8 cellular contexts compared by ENCODE assay signal in genomic region chr1:244651956-244652698, GRCh38.
DNase-seq lines count a peak whose midpoint lies in the region; ATAC-seq lines count a peak whose summit lies in the region.

No MANE protein-coding gene starts in this region.

- H3K4me1 Mint-ChIP-seq in T-helper 1 cell treated with Interleukin-12 subunit alpha and Interleukin-12 subunit beta and Interleukin-4 antibody, amounts not matched to agents 30 μg/mL and 1 μg/mL, for 36 hours (ENCODE audit: low read depth) = peaks cover 16% of the 10 kb centered on the region
- peaks cover 11% of the 10 kb centered on the region for H3K4me1 Mint-ChIP-seq in activated naive CD8-positive, alpha-beta T cell (ENCODE audit: low read depth)

- H3K27me3 ChIP-seq in subcutaneous abdominal adipose tissue (ENCODE audit: control insufficient read depth in 5 of 5, insufficient read depth in 4 of 5, low read length in 5 of 5) = no peaks in the 10 kb centered on the region

- no peaks in the 10 kb centered on the region for H3K9me3 ChIP-seq in subcutaneous abdominal adipose tissue (ENCODE audit: control insufficient read depth in 5 of 5, low read length in 5 of 5)

- peak overlapping the region in 4 of 5 donors; percentile 71 to 79 (median 76) for H3K9ac ChIP-seq in subcutaneous abdominal adipose tissue (ENCODE audit: low read length in 5 of 5)

- no peak for ATAC-seq in GM21737 (IDR thresholded peaks at IDR 0.05; ENCODE audit: unreplicated experiment)

- peak overlapping the region; percentile 82 for H3K4me3 Mint-ChIP-seq in T-helper 1 cell treated with Interleukin-12 subunit alpha and Interleukin-12 subunit beta and Interleukin-4 antibody, amounts not matched to agents 30 μg/mL and 1 μg/mL, for 36 hours
- peak overlapping the region; percentile 89 for H3K4me3 Mint-ChIP-seq in activated naive CD8-positive, alpha-beta T cell

- H3K4me3 ChIP-seq in subcutaneous abdominal adipose tissue (ENCODE audit: low read depth in 1 of 5, low read length in 5 of 5) = peak overlapping the region; percentile 78 to 94 (median 83)

- DNase-seq in T-helper 1 cell (no peak), kidney tubule cell (ENCODE audit: low spot score) (peak; percentile 29), SHP77 treated with DMSO at 0.1 percent for 48 hours (lab: John Stamatoyannopoulos, UW) (no peak)
- DNase-seq in effector CD4-positive, alpha-beta T cell = no peak

- peak overlapping the region; percentile 61 for H3K27ac ChIP-seq in subcutaneous abdominal adipose tissue (ENCODE audit: low read depth, low read length)

- no peaks in the 10 kb centered on the region for H3K9me3 Mint-ChIP-seq in T-helper 1 cell treated with Interleukin-12 subunit alpha and Interleukin-12 subunit beta and Interleukin-4 antibody, amounts not matched to agents 30 μg/mL and 1 μg/mL, for 36 hours
- no peaks in the 10 kb centered on the region for H3K9me3 Mint-ChIP-seq in activated naive CD8-positive, alpha-beta T cell (ENCODE audit: low read depth)

- H3K27me3 Mint-ChIP-seq in T-helper 1 cell treated with Interleukin-12 subunit alpha and Interleukin-12 subunit beta and Interleukin-4 antibody, amounts not matched to agents 30 μg/mL and 1 μg/mL, for 36 hours (ENCODE audit: low read depth) = no peaks in the 10 kb centered on the region
- no peaks in the 10 kb centered on the region for H3K27me3 Mint-ChIP-seq in activated naive CD8-positive, alpha-beta T cell

- peak overlapping the region; percentile 81 for H3K27ac Mint-ChIP-seq in T-helper 1 cell treated with Interleukin-12 subunit alpha and Interleukin-12 subunit beta and Interleukin-4 antibody, amounts not matched to agents 30 μg/mL and 1 μg/mL, for 36 hours
- H3K27ac Mint-ChIP-seq in activated naive CD8-positive, alpha-beta T cell = peak overlapping the region; percentile 88

- H3K36me3 ChIP-seq in subcutaneous abdominal adipose tissue (ENCODE audit: control insufficient read depth in 5 of 5, insufficient read depth in 5 of 5, low read length in 5 of 5) = no peaks in the 10 kb centered on the region

- peaks cover 2 to 39% (median 37%) of the 10 kb centered on the region in 5 donors for H3K4me1 ChIP-seq in subcutaneous abdominal adipose tissue (ENCODE audit: control insufficient read depth in 5 of 5, insufficient read depth in 5 of 5, low read length in 5 of 5)

- peaks cover 4% of the 10 kb centered on the region for H3K36me3 Mint-ChIP-seq in T-helper 1 cell treated with Interleukin-12 subunit alpha and Interleukin-12 subunit beta and Interleukin-4 antibody, amounts not matched to agents 30 μg/mL and 1 μg/mL, for 36 hours (ENCODE audit: low read depth)
- no peaks in the 10 kb centered on the region for H3K36me3 Mint-ChIP-seq in activated naive CD8-positive, alpha-beta T cell
